Comparison of ENCODE assay signal across 1 cellular context in the genomic region with DNA sequence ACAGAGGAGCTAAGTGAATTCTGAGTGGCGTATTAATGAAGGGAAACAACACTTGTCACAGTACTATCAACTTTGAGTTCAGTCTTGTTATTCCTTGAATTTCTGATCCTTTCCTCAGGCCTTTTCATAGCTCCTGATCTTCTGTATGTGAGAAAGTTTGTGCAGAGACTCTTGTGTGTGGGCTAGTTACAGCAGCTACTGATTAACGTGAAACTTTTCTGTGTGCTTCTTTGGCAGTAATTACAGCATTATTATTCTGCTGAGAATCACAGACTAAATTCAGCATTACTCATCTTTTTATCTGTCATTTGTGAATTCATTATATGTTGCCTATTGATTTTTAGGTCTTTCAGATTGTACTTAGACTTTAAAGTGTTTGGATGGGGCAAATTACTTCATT.
TF ChIP-seq lines count a peak whose summit lies in the region.

No MANE protein-coding gene starts in this region.

TF ChIP-seq in HEK293, 187 proteins besides CTCF, POLR2A, EP300 and RAD21 (continued from another document):
- TF ChIP-seq, protein P1, sequence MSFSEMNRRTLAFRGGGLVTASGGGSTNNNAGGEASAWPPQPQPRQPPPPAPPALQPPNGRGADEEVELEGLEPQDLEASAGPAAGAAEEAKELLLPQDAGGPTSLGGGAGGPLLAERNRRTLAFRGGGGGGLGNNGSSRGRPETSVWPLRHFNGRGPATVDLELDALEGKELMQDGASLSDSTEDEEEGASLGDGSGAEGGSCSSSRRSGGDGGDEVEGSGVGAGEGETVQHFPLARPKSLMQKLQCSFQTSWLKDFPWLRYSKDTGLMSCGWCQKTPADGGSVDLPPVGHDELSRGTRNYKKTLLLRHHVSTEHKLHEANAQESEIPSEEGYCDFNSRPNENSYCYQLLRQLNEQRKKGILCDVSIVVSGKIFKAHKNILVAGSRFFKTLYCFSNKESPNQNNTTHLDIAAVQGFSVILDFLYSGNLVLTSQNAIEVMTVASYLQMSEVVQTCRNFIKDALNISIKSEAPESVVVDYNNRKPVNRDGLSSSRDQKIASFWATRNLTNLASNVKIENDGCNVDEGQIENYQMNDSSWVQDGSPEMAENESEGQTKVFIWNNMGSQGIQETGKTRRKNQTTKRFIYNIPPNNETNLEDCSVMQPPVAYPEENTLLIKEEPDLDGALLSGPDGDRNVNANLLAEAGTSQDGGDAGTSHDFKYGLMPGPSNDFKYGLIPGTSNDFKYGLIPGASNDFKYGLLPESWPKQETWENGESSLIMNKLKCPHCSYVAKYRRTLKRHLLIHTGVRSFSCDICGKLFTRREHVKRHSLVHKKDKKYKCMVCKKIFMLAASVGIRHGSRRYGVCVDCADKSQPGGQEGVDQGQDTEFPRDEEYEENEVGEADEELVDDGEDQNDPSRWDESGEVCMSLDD (tag by site-specific recombination; IDR thresholded peaks at IDR 0.05), result no peak
